Comparison of ENCODE assay signal across 8 cellular contexts in the genomic region with DNA sequence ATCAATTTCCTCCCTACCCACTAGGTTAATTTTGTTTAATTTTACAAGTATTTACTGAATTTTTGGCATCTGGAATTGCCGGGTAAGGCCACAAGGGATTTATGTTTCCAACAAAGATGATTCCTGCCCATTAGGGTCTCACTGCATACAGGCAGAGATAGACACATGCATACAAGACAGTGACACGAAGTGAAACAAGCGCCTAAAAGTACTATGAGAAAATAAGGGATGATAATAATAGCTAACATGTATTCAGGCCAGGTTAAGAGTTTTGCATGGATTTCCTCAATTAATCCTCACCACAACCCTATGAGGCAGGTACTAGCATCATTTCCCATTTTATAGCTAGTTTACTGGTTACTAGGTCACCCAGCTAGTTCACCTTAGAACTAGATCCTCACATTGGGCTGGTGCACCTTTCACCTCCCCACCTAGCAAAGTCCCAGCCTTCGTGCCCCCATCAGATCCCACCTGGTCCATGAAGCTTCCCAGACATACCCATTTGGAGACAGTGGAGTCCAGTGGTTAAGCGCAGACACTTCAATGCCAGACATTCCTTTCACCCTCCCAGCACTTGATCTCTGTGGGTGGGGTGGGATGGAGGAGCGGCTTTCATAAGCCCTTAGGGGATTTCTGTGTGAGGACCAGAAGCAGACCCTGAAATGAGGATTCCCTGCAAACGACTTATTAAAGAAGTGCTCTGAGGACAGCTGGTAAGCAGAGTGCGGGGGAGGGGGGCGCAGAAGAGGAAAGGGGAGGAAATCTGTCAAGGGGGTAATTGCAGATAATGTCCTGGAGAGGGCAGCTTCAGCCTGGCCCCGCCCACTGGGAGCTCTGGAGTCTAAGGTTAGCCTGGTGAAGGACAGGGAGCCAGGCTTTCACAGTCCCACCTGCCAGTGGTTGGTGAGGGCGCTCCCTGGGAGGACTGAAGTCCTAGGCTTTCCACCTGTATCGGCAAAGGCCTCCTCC. TPM values are rescaled to one million over a fixed set of nuclear protein-coding genes. Genes with fewer than 3 reads are reported as not detected.
DNase-seq lines count a peak whose midpoint lies in the region; ATAC-seq, FAIRE-seq and TF ChIP-seq lines count a peak whose summit lies in the region.

No MANE protein-coding gene starts in this region.

- H3K79me2 ChIP-seq in OCI-LY3 (ENCODE audit: low read length) (no peaks in the 10 kb centered on the region), HepG2 (ENCODE audit: insufficient read depth, low read length) (no peaks in the 10 kb centered on the region)

- POLR2A ChIA-PET in A673 (lab: Charles Lee; ENCODE audit: low non-redundant PET) (no interaction called here), HepG2 (lab: Yijun Ruan, JAX) (interaction anchor here (1.2 kb wide), 1 partner anchor 92 kb away, joined by 5 read pairs; the partner anchor contains the start of gene STAMBP)

- H3K36me3 Mint-ChIP-seq in activated naive CD4-positive, alpha-beta T cell treated with anti-CD3 and anti-CD28 coated beads, Interleukin-2, amount 50 U/mL, for 24 hours, result no peaks in the 10 kb centered on the region

- H3K9ac ChIP-seq in OCI-LY3 (ENCODE audit: low read length) (no peak overlapping the region), HepG2 (ENCODE audit: insufficient read depth, low read depth, low read length) (no peak overlapping the region)

- H3K4me1 Mint-ChIP-seq in activated naive CD4-positive, alpha-beta T cell treated with anti-CD3 and anti-CD28 coated beads, Interleukin-2, amount 50 U/mL, for 24 hours, result peaks cover 9% of the 10 kb centered on the region

- H3K27me3 ChIP-seq in A673 (replicated peaks; ENCODE audit: insufficient read depth, low read depth, low read length, poor library complexity) (no peaks in the 10 kb centered on the region), OCI-LY3 (ENCODE audit: low read depth, low read length) (no peaks in the 10 kb centered on the region), HepG2 (ENCODE audit: control insufficient read depth in 1 of 2, insufficient read depth in 2 of 2, low read length in 2 of 2) (peaks cover 2 to 5% of the 10 kb centered on the region in 2 experiments; a peak in 3 of 5 replicates)

- FAIRE-seq in GM12891 (lab: Jason Lieb, UNC), result peak; percentile 65
- peak; percentile 36 for FAIRE-seq in HepG2 (lab: Jason Lieb, UNC)

- peak overlapping the region; percentile 41 for H3K27ac Mint-ChIP-seq in activated naive CD4-positive, alpha-beta T cell treated with anti-CD3 and anti-CD28 coated beads, Interleukin-2, amount 50 U/mL, for 24 hours

- no peaks in the 10 kb centered on the region for H3K27me3 Mint-ChIP-seq in activated naive CD4-positive, alpha-beta T cell treated with anti-CD3 and anti-CD28 coated beads, Interleukin-2, amount 50 U/mL, for 24 hours

- no peaks in the 10 kb centered on the region for H3K36me3 ChIP-seq in A673 (ENCODE audit: insufficient read depth, low read length, poor library complexity, severe bottlenecking)
- peaks cover 37% of the 10 kb centered on the region for H3K36me3 ChIP-seq in OCI-LY3 (replicated peaks; ENCODE audit: low read depth, low read length)
- no peaks in the 10 kb centered on the region for H3K36me3 ChIP-seq in HepG2 (replicated peaks in 1 of 2; ENCODE audit: control insufficient read depth in 1 of 2, insufficient read depth in 2 of 2, low read length in 2 of 2)

- in situ Hi-C loops in HepG2 (cut with HindIII; ENCODE audit: extremely low pct_ligation_motif_present, low pct_unique_long_range_greater_than_20kb), result no loop called here

- H3K4me3 ChIP-seq in A673 (ENCODE audit: low read depth, low read length, poor library complexity, severe bottlenecking), result no peak overlapping the region
- no peak overlapping the region for H3K4me3 ChIP-seq in OCI-LY3 (ENCODE audit: low read length)
- no peak overlapping the region; a peak in 1 of 6 replicates for H3K4me3 ChIP-seq in HepG2 (replicated peaks in 1 of 3; ENCODE audit: insufficient read depth in 1 of 3, low read depth in 2 of 3, low read length in 3 of 3)

- H4K20me1 ChIP-seq in OCI-LY3 (ENCODE audit: insufficient read depth, low read length), result no peaks in the 10 kb centered on the region
- no peaks in the 10 kb centered on the region for H4K20me1 ChIP-seq in HepG2 (ENCODE audit: insufficient read depth, low read length)

- no peak overlapping the region for H3K4me3 Mint-ChIP-seq in activated naive CD4-positive, alpha-beta T cell treated with anti-CD3 and anti-CD28 coated beads, Interleukin-2, amount 50 U/mL, for 24 hours

- ATAC-seq in HepG2 (peak; percentile 92), HG03159 (IDR thresholded peaks at IDR 0.05; ENCODE audit: unreplicated experiment) (no peak)

- WGBS in HepG2 (ENCODE audit: low lambda C conversion rate), result 34% methylated on average over 11 of the region's 12 CpGs

- no peaks in the 10 kb centered on the region for H3K9me3 ChIP-seq in A673 (ENCODE audit: low read depth, low read length, poor library complexity, severe bottlenecking)
- H3K9me3 ChIP-seq in OCI-LY3 (ENCODE audit: insufficient read depth, low read length), result no peaks in the 10 kb centered on the region
- H3K9me3 ChIP-seq in HepG2 (ENCODE audit: low read length), result no peaks in the 10 kb centered on the region

- peak; percentile 45; the same call in 1 of the 2 replicates for TF ChIP-seq RAD21 in HepG2 (CRISPR knock-in tag; IDR thresholded peaks at IDR 0.05)

- H3K4me1 ChIP-seq in A673 (ENCODE audit: insufficient read depth, low read length, poor library complexity, severe bottlenecking) (no peaks in the 10 kb centered on the region), OCI-LY3 (ENCODE audit: low read length) (peaks cover 10% of the 10 kb centered on the region), HepG2 (ENCODE audit: insufficient read depth, low read length) (peaks cover 13% of the 10 kb centered on the region)

- TF ChIP-seq EP300 in HepG2 (IDR thresholded peaks at IDR 0.05; ENCODE audit: low read depth in 2 of 2, low read length in 2 of 2) (no peak), HepG2 (CRISPR knock-in tag; IDR thresholded peaks at IDR 0.05; ENCODE audit: borderline replicate concordance) (no peak)

- H2AFZ ChIP-seq in OCI-LY3 (ENCODE audit: low read depth, low read length) (no peak overlapping the region), HepG2 (ENCODE audit: low read length) (no peak overlapping the region)

- BruUV-seq in A673 (replicated peaks; lab: Mats Ljungman, UMichigan) (no TSS peak), HepG2 (replicated peaks; lab: Mats Ljungman, UMichigan) (no TSS peak)

- H3K27ac ChIP-seq in A673 (ENCODE audit: low read depth, low read length, poor library complexity, severe bottlenecking), result no peak overlapping the region
- H3K27ac ChIP-seq in OCI-LY3 (ENCODE audit: low read length), result no peak overlapping the region
- no peak overlapping the region for H3K27ac ChIP-seq in HepG2 (ENCODE audit: extremely low read length, insufficient read depth, low read length)

- TF ChIP-seq CTCF in A673 (conservative IDR thresholded peaks at IDR 0.05; ENCODE audit: low read depth, low read length), result peak; percentile 21; the same call in 1 of the 2 replicates
- TF ChIP-seq CTCF in OCI-LY3 (IDR thresholded peaks at IDR 0.05; ENCODE audit: low read depth, low read length), result peak; percentile 30
- TF ChIP-seq CTCF in HepG2 (CRISPR knock-in tag; IDR thresholded peaks at IDR 0.05), result peak; percentile 69

- H3K9me3 Mint-ChIP-seq in activated naive CD4-positive, alpha-beta T cell treated with anti-CD3 and anti-CD28 coated beads, Interleukin-2, amount 50 U/mL, for 24 hours, result no peaks in the 10 kb centered on the region

- H3K4me2 ChIP-seq in OCI-LY3 (ENCODE audit: low read length), result no peak overlapping the region
- H3K4me2 ChIP-seq in HepG2 (ENCODE audit: low read depth, low read length), result peak overlapping the region; percentile 30

- DNase-seq in A673 (ENCODE audit: low spot score), result peak; percentile 50
- no peak for DNase-seq in GM12891 (ENCODE audit: insufficient read length, low spot score)
- DNase-seq in HepG2 (ENCODE audit: low spot score), result peak; percentile 55
- DNase-seq in NCI-H2107 (lab: John Stamatoyannopoulos, UW), result no peak
- DNase-seq in GM19238 (ENCODE audit: insufficient read length, low spot score), result no peak

- intact Hi-C loops in A673 (cut with micrococcal nuclease; ENCODE audit: unreplicated experiment) (no loop called here), HepG2 (cut with micrococcal nuclease; ENCODE audit: unreplicated experiment) (loop anchor here (10.0 kb wide), 1 partner anchor 204 kb away; no protein-coding TSS in a partner anchor)

- TF ChIP-seq POLR2A in GM12891 (IDR thresholded peaks at IDR 0.05; ENCODE audit: low read depth, low read length) (no peak), HepG2 (IDR thresholded peaks at IDR 0.05; ENCODE audit: insufficient read depth in 1 of 2, low read depth in 2 of 2, low read length in 2 of 2) (no peak)

- CTCF ChIA-PET in A673 (lab: Charles Lee), result no interaction called here
- CTCF ChIA-PET in HepG2 (lab: Yijun Ruan, JAX; ENCODE audit: low intra/inter-chr PET ratio, low total read pairs), result no interaction called here

RNA-seq across cellular contexts. Expression of gene DGUOK, which starts 5.8 kb away (rescaled TPM):
- total RNA-seq in A673 (2021) (106 and 107 TPM in 2 replicates), HepG2 (2016; rRNA removed; fragmentation: Illumina TruSeq; extraction: Trizol) (105 and 130 TPM in 2 replicates)
- polyA plus RNA-seq in GM12891 (2012; ENCODE audit: low read depth, missing spikeins), result 110 TPM
- 22.6 and 22.7 TPM in 2 replicates for total RNA-seq in HepG2 (2016; cell fraction: cytosol; rRNA removed; fragmentation: Illumina TruSeq; extraction: Trizol; ENCODE audit: low read depth)
- 106 and 144 TPM in 2 replicates for total RNA-seq in HepG2 (2016; cell fraction: insoluble cytoplasmic fraction; rRNA removed; fragmentation: Illumina TruSeq; extraction: Trizol)
- 48.1 and 55.5 TPM in 2 replicates for total RNA-seq in HepG2 (2016; cell fraction: membrane; rRNA removed; fragmentation: Illumina TruSeq; extraction: Trizol)
- total RNA-seq in HepG2 (2016; cell fraction: nucleus; rRNA removed; fragmentation: Illumina TruSeq; extraction: Trizol), result 47.4 and 51.2 TPM in 2 replicates
- polyA plus RNA-seq in HepG2 (2011; rRNA removed), result 124 and 137 TPM in 2 replicates
- 118 and 121 TPM in 2 replicates for polyA plus RNA-seq in HepG2 (2011; cell fraction: cytosol; rRNA removed)
- polyA plus RNA-seq in HepG2 (2011; cell fraction: nucleus; rRNA removed), result 36.3 and 40.1 TPM in 2 replicates
- polyA plus RNA-seq in HepG2 (2012), result 107 and 124 TPM in 2 replicates
- 26.7 and 29.0 TPM in 2 replicates for polyA plus RNA-seq in HepG2 (2016; cell fraction: cytosol; fragmentation: Illumina TruSeq; extraction: Trizol; ENCODE audit: low read depth)
- 184 and 199 TPM in 2 replicates for polyA plus RNA-seq in HepG2 (2016; cell fraction: insoluble cytoplasmic fraction; fragmentation: Illumina TruSeq; extraction: Trizol; ENCODE audit: low read depth)
- polyA plus RNA-seq in HepG2 (2016; cell fraction: membrane; fragmentation: Illumina TruSeq; extraction: Trizol; ENCODE audit: low read depth), result 57.6 and 62.2 TPM in 2 replicates
- 105 and 115 TPM in 2 replicates for polyA plus RNA-seq in HepG2 (2016; cell fraction: nucleus; fragmentation: Illumina TruSeq; extraction: Trizol; ENCODE audit: insufficient read depth, low read depth)
- polyA minus RNA-seq in HepG2 (2011; rRNA and poly(A)+ RNA removed; ENCODE audit: low replicate concordance), result 25.9 and 35.0 TPM in 2 replicates
- polyA minus RNA-seq in HepG2 (2011; cell fraction: cytosol; rRNA and poly(A)+ RNA removed), result 23.1 and 30.6 TPM in 2 replicates
- polyA minus RNA-seq in HepG2 (2011; cell fraction: nucleus; rRNA and poly(A)+ RNA removed), result 23.6 and 37.7 TPM in 2 replicates

RNA-seq across cellular contexts. Expression of gene ACTG2, which starts 28.1 kb away (rescaled TPM):
- total RNA-seq in A673 (2021) (0.59 and 2.7 TPM in 2 replicates), HepG2 (2016; rRNA removed; fragmentation: Illumina TruSeq; extraction: Trizol) (0.13 and 0.14 TPM in 2 replicates)
- polyA plus RNA-seq in GM12891 (2012; ENCODE audit: low read depth, missing spikeins), result not detected
- total RNA-seq in HepG2 (2016; cell fraction: cytosol; rRNA removed; fragmentation: Illumina TruSeq; extraction: Trizol; ENCODE audit: low read depth), result not detected in 2 replicates
- 0.06 and 0.43 TPM in 2 replicates for total RNA-seq in HepG2 (2016; cell fraction: insoluble cytoplasmic fraction; rRNA removed; fragmentation: Illumina TruSeq; extraction: Trizol)
- total RNA-seq in HepG2 (2016; cell fraction: membrane; rRNA removed; fragmentation: Illumina TruSeq; extraction: Trizol), result 0.15 TPM in 1 of 2 replicates, not detected in the other
- total RNA-seq in HepG2 (2016; cell fraction: nucleus; rRNA removed; fragmentation: Illumina TruSeq; extraction: Trizol), result 0.28 TPM in 1 of 2 replicates, not detected in the other
- not detected in 2 replicates for polyA plus RNA-seq in HepG2 (2011; rRNA removed)
- 0.04 and 0.05 TPM in 2 replicates for polyA plus RNA-seq in HepG2 (2011; cell fraction: cytosol; rRNA removed)
- polyA plus RNA-seq in HepG2 (2011; cell fraction: nucleus; rRNA removed), result not detected in 2 replicates
- polyA plus RNA-seq in HepG2 (2012), result 0.12 TPM in 1 of 2 replicates, not detected in the other
- 0.11 and 0.15 TPM in 2 replicates for polyA plus RNA-seq in HepG2 (2016; cell fraction: cytosol; fragmentation: Illumina TruSeq; extraction: Trizol; ENCODE audit: low read depth)
- polyA plus RNA-seq in HepG2 (2016; cell fraction: insoluble cytoplasmic fraction; fragmentation: Illumina TruSeq; extraction: Trizol; ENCODE audit: low read depth), result 0.32 and 0.35 TPM in 2 replicates
- polyA plus RNA-seq in HepG2 (2016; cell fraction: membrane; fragmentation: Illumina TruSeq; extraction: Trizol; ENCODE audit: low read depth), result not detected in 2 replicates
- 0.45 and 0.98 TPM in 2 replicates for polyA plus RNA-seq in HepG2 (2016; cell fraction: nucleus; fragmentation: Illumina TruSeq; extraction: Trizol; ENCODE audit: insufficient read depth, low read depth)
- 0.28 TPM in 1 of 2 replicates, not detected in the other for polyA minus RNA-seq in HepG2 (2011; rRNA and poly(A)+ RNA removed; ENCODE audit: low replicate concordance)
- not detected in 2 replicates for polyA minus RNA-seq in HepG2 (2011; cell fraction: cytosol; rRNA and poly(A)+ RNA removed)
- not detected in 2 replicates for polyA minus RNA-seq in HepG2 (2011; cell fraction: nucleus; rRNA and poly(A)+ RNA removed)

Comparison
In these comparisons a context has a peak if more than half of its experiments do, and no peak if none do; other contexts are left out.
1. DNase-seq: peak in A673 (single experiment) and HepG2 (single experiment); none in GM12891 (single experiment), NCI-H2107 (single experiment) and GM19238 (single experiment).
2. Peak in every context shown above with its lines, with median percentiles within 50 percentile points of each other: CTCF ChIP-seq.